In the genomic region with DNA sequence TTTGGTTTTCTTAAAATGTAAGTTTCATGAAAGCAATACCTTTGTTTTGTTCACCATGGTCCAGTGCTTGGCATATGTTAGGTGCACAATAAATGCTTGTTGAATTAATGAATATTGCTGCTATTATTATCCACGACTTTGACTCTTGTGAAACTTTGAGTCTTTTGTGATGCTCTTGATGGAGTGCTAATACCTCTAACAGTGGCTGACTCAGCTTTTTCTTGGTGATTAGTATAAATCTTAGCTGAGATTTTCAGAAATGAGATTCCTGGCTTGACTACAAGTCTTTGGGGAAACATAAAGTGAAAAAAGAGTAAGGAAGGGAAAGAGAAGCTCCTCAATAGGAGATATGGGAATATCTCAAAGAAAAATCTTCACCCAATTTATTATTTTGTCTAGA, we compare ENCODE assay signal across 29 cellular contexts.
"Had no signal": no experiment of that assay in that cellular context is flagged by ENCODE, and none has a peak within 500 bp of the region (broad histone marks: within the 10 kb centered on the region; RNA-seq: fewer than 3 reads in every experiment).

No MANE protein-coding gene starts in this region.

- H3K27ac ChIP-seq: stomach, suprapubic skin, testis, thoracic aorta, thyroid gland, tibial artery, tibial nerve, transverse colon, upper lobe of left lung, upper lobe of right lung, uterus, vagina had no signal

- DNase-seq: stimulated activated CD4-positive, alpha-beta T cell treated with anti-CD3 and anti-CD28 coated beads, Interleukin-2, amount 100 ng/mL, for 48 hours; stimulated activated CD4-positive, alpha-beta T cell treated with anti-CD3 and anti-CD28 coated beads, Interleukin-4, amount 100 ng/mL, for 1 hour; stimulated activated CD4-positive, alpha-beta T cell treated with anti-CD3 and anti-CD28 coated beads, Interleukin-4, amount 100 ng/mL, for 24 hours; stimulated activated CD4-positive, alpha-beta T cell treated with anti-CD3 and anti-CD28 coated beads, Interleukin-4, amount 100 ng/mL, for 4 hours; stimulated activated CD8-positive, alpha-beta memory T cell treated with anti-CD3 and anti-CD28 coated beads, Interleukin-4, amount 100 ng/mL, for 48 hours; stimulated activated naive B cell treated with anti-CD40 and anti-IgM and Interleukin-4, amounts not matched to agents 10 μg/mL and 1 μg/mL and 100 μg/mL, for 72 hours; stimulated activated naive CD4-positive, alpha-beta T cell; stimulated activated naive CD4-positive, alpha-beta T cell treated with Interleukin-2 at 50 U/mL for 16 hours; stimulated activated naive CD8-positive, alpha-beta T cell treated with anti-CD3 and anti-CD28 coated beads, Interleukin-15, amount 100 ng/mL, for 72 hours; stimulated activated naive CD8-positive, alpha-beta T cell treated with anti-CD3 and anti-CD28 coated beads, Interleukin-15, Interleukin-2, amounts not matched to agents 100 U/mL and 50 U/mL, for 24 hours; stomach; substantia nigra; testis; thyroid gland; tibial artery; transverse colon; trophoblast cell; upper lobe of left lung; upper lobe of right lung; uterus had no signal

- H3K36me3 Mint-ChIP-seq: stimulated activated effector memory CD8-positive, alpha-beta T cell treated with anti-CD3 and anti-CD28 coated beads, Interleukin-12 subunit alpha, Interleukin-12 subunit beta, amount 100 ng/mL, for 72 hours; stimulated activated memory B cell treated with anti-CD40 and anti-IgM and Interleukin-4, amounts not matched to agents 10 μg/mL and 1 μg/mL and 100 μg/mL, for 72 hours; stimulated activated naive B cell treated with anti-CD40 and anti-IgM and Interleukin-4, amounts not matched to agents 10 μg/mL and 1 μg/mL and 100 μg/mL, for 72 hours; type B pancreatic cell had no signal

- H3K27me3 Mint-ChIP-seq: stimulated activated memory B cell treated with anti-CD40 and anti-IgM and Interleukin-4, amounts not matched to agents 10 μg/mL and 1 μg/mL and 100 μg/mL, for 72 hours had no signal

- H3K4me3 ChIP-seq: stomach, suprapubic skin, testis, thoracic aorta, thyroid gland, tibial artery, tibial nerve, transverse colon, upper lobe of left lung, upper lobe of right lung, uterus, vagina had no signal

- FAIRE-seq: urothelium cell line had no signal

- H3K4me1 ChIP-seq: stomach, suprapubic skin, testis, thyroid gland, tibial artery, tibial nerve, transverse colon, upper lobe of left lung, upper lobe of right lung, uterus, vagina had no signal

- H3K4me1 Mint-ChIP-seq: stimulated activated effector memory CD8-positive, alpha-beta T cell treated with anti-CD3 and anti-CD28 coated beads, Interleukin-12 subunit alpha, Interleukin-12 subunit beta, amount 100 ng/mL, for 72 hours; stimulated activated memory B cell treated with anti-CD40 and anti-IgM and Interleukin-4, amounts not matched to agents 10 μg/mL and 1 μg/mL and 100 μg/mL, for 72 hours; stimulated activated naive B cell treated with anti-CD40 and anti-IgM and Interleukin-4, amounts not matched to agents 10 μg/mL and 1 μg/mL and 100 μg/mL, for 72 hours; stimulated activated naive CD8-positive, alpha-beta T cell treated with anti-CD3 and anti-CD28 coated beads, Interleukin-15, amount 100 ng/mL, for 72 hours had no signal

- H3K9me3 Mint-ChIP-seq: stimulated activated effector memory CD8-positive, alpha-beta T cell treated with anti-CD3 and anti-CD28 coated beads, Interleukin-12 subunit alpha, Interleukin-12 subunit beta, amount 100 ng/mL, for 72 hours; stimulated activated naive B cell treated with anti-CD40 and anti-IgM and Interleukin-4, amounts not matched to agents 10 μg/mL and 1 μg/mL and 100 μg/mL, for 72 hours; stimulated activated naive CD8-positive, alpha-beta T cell treated with anti-CD3 and anti-CD28 coated beads, Interleukin-15, amount 100 ng/mL, for 72 hours; stimulated activated naive CD8-positive, alpha-beta T cell treated with anti-CD3 and anti-CD28 coated beads, Interleukin-15, Interleukin-2, amounts not matched to agents 100 ng/mL and 50 ng/mL, for 24 hours; type B pancreatic cell had no signal

- ATAC-seq: stimulated activated effector memory CD8-positive, alpha-beta T cell treated with anti-CD3 and anti-CD28 coated beads, Interleukin-12 subunit alpha, Interleukin-12 subunit beta, amount 100 ng/mL, for 72 hours; stimulated activated memory B cell treated with anti-CD40 and anti-IgM and Interleukin-4, amounts not matched to agents 10 μg/mL and 1 μg/mL and 100 μg/mL, for 72 hours; stimulated activated naive B cell treated with anti-CD40 and anti-IgM and Interleukin-4, amounts not matched to agents 10 μg/mL and 1 μg/mL and 100 μg/mL, for 72 hours; stimulated activated naive CD8-positive, alpha-beta T cell treated with anti-CD3 and anti-CD28 coated beads, Interleukin-15, amount 100 ng/mL, for 72 hours; stimulated activated naive CD8-positive, alpha-beta T cell treated with anti-CD3 and anti-CD28 coated beads, Interleukin-15, Interleukin-2, amounts not matched to agents 100 U/mL and 50 U/mL, for 24 hours; upper lobe of right lung had no signal

- H3K36me3 ChIP-seq: stomach, suprapubic skin, thoracic aorta, thyroid gland, tibial artery, tibial nerve, transverse colon, upper lobe of left lung, upper lobe of right lung, uterus, vagina had no signal

- H3K27me3 ChIP-seq: suprapubic skin, testis, thyroid gland, tibial artery, tibial nerve, transverse colon, upper lobe of left lung, upper lobe of right lung, uterus, vagina had no signal

- H3K27ac Mint-ChIP-seq: stimulated activated effector memory CD8-positive, alpha-beta T cell treated with anti-CD3 and anti-CD28 coated beads, Interleukin-12 subunit alpha, Interleukin-12 subunit beta, amount 100 ng/mL, for 72 hours; stimulated activated memory B cell treated with anti-CD40 and anti-IgM and Interleukin-4, amounts not matched to agents 10 μg/mL and 1 μg/mL and 100 μg/mL, for 72 hours; stimulated activated naive B cell treated with anti-CD40 and anti-IgM and Interleukin-4, amounts not matched to agents 10 μg/mL and 1 μg/mL and 100 μg/mL, for 72 hours; stimulated activated naive CD8-positive, alpha-beta T cell treated with anti-CD3 and anti-CD28 coated beads, Interleukin-15, amount 100 ng/mL, for 72 hours; stimulated activated naive CD8-positive, alpha-beta T cell treated with anti-CD3 and anti-CD28 coated beads, Interleukin-15, Interleukin-2, amounts not matched to agents 100 ng/mL and 50 ng/mL, for 24 hours; type B pancreatic cell had no signal

- H3K4me3 Mint-ChIP-seq: stimulated activated effector memory CD8-positive, alpha-beta T cell treated with anti-CD3 and anti-CD28 coated beads, Interleukin-12 subunit alpha, Interleukin-12 subunit beta, amount 100 ng/mL, for 72 hours; stimulated activated memory B cell treated with anti-CD40 and anti-IgM and Interleukin-4, amounts not matched to agents 10 μg/mL and 1 μg/mL and 100 μg/mL, for 72 hours; stimulated activated naive B cell treated with anti-CD40 and anti-IgM and Interleukin-4, amounts not matched to agents 10 μg/mL and 1 μg/mL and 100 μg/mL, for 72 hours; stimulated activated naive CD8-positive, alpha-beta T cell treated with anti-CD3 and anti-CD28 coated beads, Interleukin-15, amount 100 ng/mL, for 72 hours; stimulated activated naive CD8-positive, alpha-beta T cell treated with anti-CD3 and anti-CD28 coated beads, Interleukin-15, Interleukin-2, amounts not matched to agents 100 ng/mL and 50 ng/mL, for 24 hours; type B pancreatic cell had no signal

- H3K9me3 ChIP-seq: suprapubic skin, testis, thoracic aorta, thyroid gland, tibial artery, tibial nerve, transverse colon, upper lobe of left lung, upper lobe of right lung, uterus, vagina had no signal
